Comparison of ENCODE assay signal across 12 cellular contexts in the genomic region with DNA sequence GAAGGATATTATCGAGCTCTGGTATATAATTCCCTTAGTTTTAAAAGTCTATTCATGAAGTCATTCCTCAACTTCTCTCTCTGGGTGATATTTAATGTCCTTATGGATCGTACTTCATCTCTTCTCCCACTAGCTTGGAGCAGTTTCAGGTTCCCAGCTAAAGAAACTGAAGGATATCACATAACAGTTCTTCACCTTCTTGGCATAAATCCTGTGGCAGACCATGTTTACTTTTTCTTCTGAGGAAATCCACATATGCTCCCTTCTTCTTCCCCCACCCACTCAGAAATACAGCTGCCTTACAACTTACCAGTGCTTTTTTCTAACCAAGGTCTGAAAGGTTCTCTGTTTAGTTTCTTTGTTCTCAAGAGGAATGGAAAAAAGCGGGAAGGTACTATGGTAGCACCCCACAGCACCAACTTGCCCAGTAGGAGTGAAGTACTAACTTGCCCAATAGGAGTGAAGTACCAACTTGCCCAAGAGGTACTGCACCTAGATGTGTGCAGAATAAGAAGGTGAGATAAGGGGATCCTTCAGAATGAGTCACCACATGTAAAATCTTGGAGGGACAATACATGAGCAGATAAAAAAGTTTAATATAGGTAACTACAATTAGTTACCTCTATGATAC.
"Had no signal": no experiment of that assay in that cellular context is flagged by ENCODE, and none has a peak within 500 bp of the region (broad histone marks: within the 10 kb centered on the region; RNA-seq: fewer than 3 reads in every experiment).

No MANE protein-coding gene starts in this region.

- H3K27ac ChIP-seq: dorsolateral prefrontal cortex, esophagus muscularis mucosa, heart left ventricle, tibial artery had no signal

- H3K4me1 ChIP-seq: tibial artery had no signal

- H3K9me3 ChIP-seq: esophagus muscularis mucosa, heart left ventricle, tibial artery had no signal

- H3K27me3 ChIP-seq: dorsolateral prefrontal cortex, esophagus muscularis mucosa, heart left ventricle, tibial artery had no signal

- ATAC-seq: activated CD8-positive, alpha-beta T cell treated with anti-CD3 and anti-CD28 coated beads, Interleukin-2, amount 10 ng/mL, durations not matched to agents 7 days and 5 days; activated naive CD8-positive, alpha-beta T cell treated with anti-CD3 and anti-CD28 coated beads, Interleukin-2, amount 50 U/mL, for 24 hours had no signal

- H3K36me3 ChIP-seq: esophagus muscularis mucosa, tibial artery had no signal

- H3K4me3 ChIP-seq: dorsolateral prefrontal cortex, esophagus muscularis mucosa, heart left ventricle, tibial artery had no signal

- DNase-seq: activated CD4-positive, alpha-beta T cell treated with anti-CD3 and anti-CD28 coated beads for 48 hours; activated CD8-positive, alpha-beta memory T cell treated with anti-CD3 and anti-CD28 coated beads, Interleukin-2, amount 50 U/mL, for 48 hours; activated CD8-positive, alpha-beta T cell treated with anti-CD3 and anti-CD28 coated beads, Interleukin-2, amount 10 ng/mL, durations not matched to agents 7 days and 5 days; activated naive CD4-positive, alpha-beta T cell treated with Interleukin-2 at 50 U/mL for 16 hours; activated naive CD8-positive, alpha-beta T cell treated with anti-CD3 and anti-CD28 coated beads, Interleukin-2, amount 50 U/mL, for 24 hours; dorsolateral prefrontal cortex; heart left ventricle; left ventricle myocardium superior; posterior cingulate gyrus; small intestine; tibial artery had no signal
